Comparison of ENCODE assay signal across 11 cellular contexts in genomic region chr12:59499774-59500173, GRCh38.
DNase-seq lines count a peak whose midpoint lies in the region; ATAC-seq, FAIRE-seq and TF ChIP-seq lines count a peak whose summit lies in the region.
"Had no signal": no experiment of that assay in that cellular context is flagged by ENCODE, and none has a peak within 500 bp of the region (broad histone marks: within the 10 kb centered on the region; RNA-seq: fewer than 3 reads in every experiment).

No MANE protein-coding gene starts in this region.

- ATAC-seq in HG02642 (IDR thresholded peaks at IDR 0.05; ENCODE audit: poor library complexity, unreplicated experiment) (peak; percentile 93), HG03439 (IDR thresholded peaks at IDR 0.05; ENCODE audit: unreplicated experiment) (peak; percentile 96), SK-N-SH treated with all-trans-retinoic acid at 6 μM for 48 hours (no peak)

- CTCF ChIA-PET in GM10248 (lab: Yijun Ruan, JAX): interaction anchor here (1.4 kb wide), 1 partner anchor 14 kb away, joined by 3 read pairs; no protein-coding TSS in a partner anchor

- TF ChIP-seq CTCF in GM10248 (IDR thresholded peaks at IDR 0.05; ENCODE audit: control extremely low read depth, extremely low read depth, low read depth, missing control alignments): no peak

- POLR2A ChIA-PET in GM10248 (lab: Yijun Ruan, JAX): no interaction called here

- peak; percentile 10 for DNase-seq in GM10248 (ENCODE audit: extremely low spot score)
- peak; percentile 1 for DNase-seq in GM19240 (ENCODE audit: insufficient read length, low spot score)
- DNase-seq in NCI-H2029 (lab: John Stamatoyannopoulos, UW): no peak
- no peak for DNase-seq in NCI-H2081 treated with DMSO at 0.1 percent for 48 hours (lab: John Stamatoyannopoulos, UW)
- no peak for DNase-seq in GM19239 (ENCODE audit: insufficient read length, low spot score)
- DNase-seq: activated naive CD4-positive, alpha-beta T cell treated with anti-CD3 and anti-CD28 coated beads, Interleukin-2, amount 10 ng/mL, durations not matched to agents 7 days and 5 days; NCI-H226; SIG-M5 had no signal

- FAIRE-seq in GM19239 (lab: Jason Lieb, UNC): no peak

TF ChIP-seq in SK-N-SH treated with all-trans-retinoic acid at 6 μM for 48 hours, 23 proteins besides CTCF, POLR2A, EP300 and RAD21:
- TF ChIP-seq CSDC2 (CRISPR knock-in tag; IDR thresholded peaks at IDR 0.05): no peak
- no peak for TF ChIP-seq PPARA (CRISPR knock-in tag; IDR thresholded peaks at IDR 0.05; ENCODE audit: borderline replicate concordance)
- TF ChIP-seq ZC3H10 (CRISPR knock-in tag; IDR thresholded peaks at IDR 0.05): no peak
- TF ChIP-seq CSRNP3 (CRISPR knock-in tag; IDR thresholded peaks at IDR 0.05): no peak
- no peak for TF ChIP-seq GLIS3 (CRISPR knock-in tag; IDR thresholded peaks at IDR 0.05)
- no peak for TF ChIP-seq TOX (CRISPR knock-in tag; IDR thresholded peaks at IDR 0.05; ENCODE audit: borderline replicate concordance)
- TF ChIP-seq ZNF70 (CRISPR knock-in tag; IDR thresholded peaks at IDR 0.05): no peak
- TF ChIP-seq ZNF8 (CRISPR knock-in tag; IDR thresholded peaks at IDR 0.05): no peak
- no peak for TF ChIP-seq CREB5 (CRISPR knock-in tag; IDR thresholded peaks at IDR 0.05; ENCODE audit: low read depth)

Comparison
In these comparisons a context has a peak if more than half of its experiments do, and no peak if none do; other contexts are left out.
1. DNase-seq: peak in GM10248 (single experiment) and GM19240 (single experiment); none in NCI-H2029 (single experiment), NCI-H2081 treated with DMSO at 0.1 percent for 48 hours (single experiment) and GM19239 (single experiment).